In the genomic region with DNA sequence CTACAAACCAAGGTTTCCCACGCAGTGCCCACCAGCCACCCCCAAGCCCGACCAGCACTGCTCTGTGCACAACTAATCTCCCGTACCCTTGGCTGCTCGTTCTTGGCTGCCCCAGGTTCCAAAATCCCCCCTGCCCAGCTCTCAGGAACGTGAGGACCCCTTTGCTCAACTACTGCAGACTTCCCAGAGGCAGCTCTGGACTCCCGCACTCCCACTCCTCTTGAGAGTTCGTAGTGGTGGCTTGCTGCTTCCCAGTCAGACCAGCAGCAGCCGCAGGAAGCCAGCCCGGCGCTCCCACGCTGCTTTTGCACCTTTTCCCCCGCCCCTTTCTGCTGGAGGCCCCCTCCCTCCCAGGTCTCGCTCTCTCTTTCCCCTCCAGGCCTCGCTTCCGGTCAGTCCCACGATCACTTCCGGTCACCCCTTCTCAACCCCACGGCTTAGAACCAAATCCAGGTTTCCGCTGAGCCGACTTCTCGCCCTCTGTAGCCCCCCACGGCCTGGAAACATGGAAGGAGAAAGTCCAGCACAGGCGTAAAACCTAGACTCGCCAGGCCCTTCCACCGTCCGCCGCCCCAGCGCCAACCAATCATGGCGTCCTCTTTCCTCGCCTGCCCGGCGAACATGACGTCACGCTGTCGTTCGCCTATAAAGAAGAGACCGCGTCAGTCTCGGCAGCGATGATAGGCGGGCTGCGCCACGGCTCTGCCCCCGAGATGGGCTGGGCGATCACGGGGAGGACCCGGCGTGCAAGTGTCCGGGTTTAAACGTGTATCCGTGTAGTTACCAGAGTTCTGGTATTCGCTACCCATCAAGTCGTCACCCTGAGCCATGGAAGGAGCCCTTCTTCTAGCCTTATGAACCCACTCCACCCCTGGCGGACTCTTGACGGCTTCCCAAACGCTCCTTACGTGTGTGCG, we compare ENCODE assay signal across 8 cellular contexts. TPM values are rescaled to one million over a fixed set of nuclear protein-coding genes. Genes with fewer than 3 reads are reported as not detected.
DNase-seq lines count a peak whose midpoint lies in the region; TF ChIP-seq lines count a peak whose summit lies in the region.

A gene with protein sequence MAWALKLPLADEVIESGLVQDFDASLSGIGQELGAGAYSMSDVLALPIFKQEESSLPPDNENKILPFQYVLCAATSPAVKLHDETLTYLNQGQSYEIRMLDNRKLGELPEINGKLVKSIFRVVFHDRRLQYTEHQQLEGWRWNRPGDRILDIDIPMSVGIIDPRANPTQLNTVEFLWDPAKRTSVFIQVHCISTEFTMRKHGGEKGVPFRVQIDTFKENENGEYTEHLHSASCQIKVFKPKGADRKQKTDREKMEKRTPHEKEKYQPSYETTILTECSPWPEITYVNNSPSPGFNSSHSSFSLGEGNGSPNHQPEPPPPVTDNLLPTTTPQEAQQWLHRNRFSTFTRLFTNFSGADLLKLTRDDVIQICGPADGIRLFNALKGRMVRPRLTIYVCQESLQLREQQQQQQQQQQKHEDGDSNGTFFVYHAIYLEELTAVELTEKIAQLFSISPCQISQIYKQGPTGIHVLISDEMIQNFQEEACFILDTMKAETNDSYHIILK (minus strand): TSS at position 621 of the 917 bp plus-strand sequence. CDS start 713 bp downstream, outside the sequence.

- peak within 1 kb of the TSS; percentile 94 for H3K14ac ChIP-seq in H9 (ENCODE audit: insufficient read depth, low read length)

- H3K23me2 ChIP-seq in H9 (ENCODE audit: insufficient read length, low read depth, low read length, poor library complexity, severe bottlenecking) = peaks cover 10% of the 10 kb centered on the region

- H3K9me3 Mint-ChIP-seq in H9 = no peaks in the 10 kb centered on the region
- no peaks in the 10 kb centered on the region for H3K9me3 Mint-ChIP-seq in neural crest cell

- peak within 1 kb of the TSS; percentile 31 for H3K56ac ChIP-seq in H9 (ENCODE audit: insufficient read length, low read depth, low read length)

- TF ChIP-seq POLR2A in stomach (IDR thresholded peaks at IDR 0.05) = peak in 2 of 4 donors; percentile 10 to 36

- H3K79me1 ChIP-seq in H9 (ENCODE audit: insufficient read depth, low read depth, low read length, poor library complexity, severe bottlenecking) = peaks cover under 1% of the 10 kb centered on the region

- H3K9ac ChIP-seq in ES-I3 (ENCODE audit: low read depth, low read length) (peak within 1 kb of the TSS; percentile 96), H9 (ENCODE audit: extremely low read depth, insufficient read length, low read length) (peak within 1 kb of the TSS; percentile 81), MM.1S (ENCODE audit: low read length) (peak within 1 kb of the TSS; percentile 60; the same call in 1 of the 2 replicates)

- intact Hi-C loops in stomach (cut with DNase I; ENCODE audit: low total_unique reads) = no loop called here

- H2BK5ac ChIP-seq in H9 (ENCODE audit: insufficient read length, low read length) = peak within 1 kb of the TSS; percentile 10

- no peak within 1 kb of the TSS for H2AK5ac ChIP-seq in H9 (ENCODE audit: insufficient read length, low read length)

- H3K36me3 Mint-ChIP-seq in H9 (ENCODE audit: insufficient read depth in 1 of 3, low read depth in 3 of 3) (peaks cover 0 to 10% (median 4%) of the 10 kb centered on the region in 3 experiments; a peak in 5 of 7 replicates), neural crest cell (ENCODE audit: low read depth) (no peaks in the 10 kb centered on the region)

- peak within 1 kb of the TSS; percentile 81 for H3K27ac ChIP-seq in H9 (ENCODE audit: insufficient read length, low read depth, low read length)
- no peak within 1 kb of the TSS for H3K27ac ChIP-seq in MM.1S (ENCODE audit: low read length)
- peak within 1 kb of the TSS; percentile 100 for H3K27ac ChIP-seq in SJSA1
- peak within 1 kb of the TSS; percentile 89 to 99 (median 98) for H3K27ac ChIP-seq in stomach

- H2AFZ ChIP-seq in H9 (ENCODE audit: low read length) = peak within 1 kb of the TSS; percentile 66
- peak within 1 kb of the TSS; percentile 75 for H2AFZ ChIP-seq in MM.1S (ENCODE audit: low read length)

- H3K4me1 Mint-ChIP-seq in H9 = 0 out of 4 replicates have a peak, but pooled peaks cover 0 to 2% of the 10 kb centered on the region in 2 experiments
- H3K4me1 Mint-ChIP-seq in neural crest cell = peaks cover 5% of the 10 kb centered on the region

- H3K4me3 Mint-ChIP-seq in H9 = peak within 1 kb of the TSS in 1 of 2 experiments; percentile 75; a peak in 3 of 5 replicates
- peak within 1 kb of the TSS; percentile 77 for H3K4me3 Mint-ChIP-seq in neural crest cell

- H3K23ac ChIP-seq in H9 (ENCODE audit: insufficient read length, low read depth, low read length) = no peak within 1 kb of the TSS

- no peak within 1 kb of the TSS for H4K8ac ChIP-seq in H9 (replicated peaks; ENCODE audit: insufficient read length, low read depth, low read length)

- H4K5ac ChIP-seq in H9 (ENCODE audit: insufficient read length, low read depth, low read length) = peak within 1 kb of the TSS; percentile 73

- peaks cover 20% of the 10 kb centered on the region; the same call in 1 of the 2 replicates for H3K79me2 ChIP-seq in H9 (ENCODE audit: insufficient read depth, low read length)
- no peaks in the 10 kb centered on the region for H3K79me2 ChIP-seq in MM.1S (ENCODE audit: low read length)

- H3K4me1 ChIP-seq in ES-I3 (ENCODE audit: insufficient read depth, low read length) (no peaks in the 10 kb centered on the region), H9 (ENCODE audit: insufficient read depth, low read length) (no peaks in the 10 kb centered on the region; the same call in 1 of the 2 replicates), MM.1S (ENCODE audit: low read length) (no peaks in the 10 kb centered on the region), SJSA1 (replicated peaks) (peaks cover 6% of the 10 kb centered on the region; the same call in 1 of the 2 replicates), stomach (peaks cover 15 to 39% (median 32%) of the 10 kb centered on the region in 4 donors)

- H3K9me2 ChIP-seq in MM.1S (replicated peaks; ENCODE audit: insufficient read depth, low read length) = no peaks in the 10 kb centered on the region

- WGBS in H9 (ENCODE audit: extremely low coverage, insufficient read length, low lambda C conversion rate) = no CpG with 5 or more reads among the region's 58 CpGs
- 0 to 3% (median 1%) methylated on average over 30 to 58 of the region's 58 CpGs for WGBS in stomach, 5 donors

- no peak for TF ChIP-seq CTCF in H9 (conservative IDR thresholded peaks at IDR 0.05)
- no peak for TF ChIP-seq CTCF in MM.1S (IDR thresholded peaks at IDR 0.05; ENCODE audit: low read length)
- TF ChIP-seq CTCF in foreskin fibroblast (IDR thresholded peaks at IDR 0.05; ENCODE audit: low read depth, low read length) = no peak
- TF ChIP-seq CTCF in neural crest cell (conservative IDR thresholded peaks at IDR 0.05) = no peak
- no peak for TF ChIP-seq CTCF in stomach (IDR thresholded peaks at IDR 0.05)

- peak within 1 kb of the TSS; percentile 95 for H3K18ac ChIP-seq in H9 (ENCODE audit: insufficient read length, low read depth, low read length)

- H2BK15ac ChIP-seq in H9 (ENCODE audit: low read depth, low read length) = no peak within 1 kb of the TSS

- H3K4me3 ChIP-seq in MM.1S (ENCODE audit: low read length) (peak within 1 kb of the TSS; percentile 68), SJSA1 (peak within 1 kb of the TSS; percentile 61), foreskin fibroblast (ENCODE audit: low read depth in 1 of 2, low read length in 2 of 2) (peak within 1 kb of the TSS; percentile 71 to 78), stomach (peak within 1 kb of the TSS; percentile 69 to 83 (median 74))

- H3K36me3 ChIP-seq in ES-I3 (ENCODE audit: insufficient read depth, low read length) (no peaks in the 10 kb centered on the region), MM.1S (replicated peaks; ENCODE audit: insufficient read depth, low read length) (no peaks in the 10 kb centered on the region), SJSA1 (no peaks in the 10 kb centered on the region; the same call in 1 of the 2 replicates), stomach (no peaks in the 10 kb centered on the region)

- H2BK20ac ChIP-seq in H9 (ENCODE audit: low read depth, low read length, poor library complexity, severe bottlenecking) = no peak within 1 kb of the TSS

- peak within 1 kb of the TSS; percentile 92 for H3T11ph ChIP-seq in H9 (ENCODE audit: low read length)

- H3K4me2 ChIP-seq in H9 (ENCODE audit: insufficient read depth, insufficient read length, low read length) (peak within 1 kb of the TSS; percentile 97), MM.1S (ENCODE audit: low read depth, low read length) (peak within 1 kb of the TSS; percentile 55)

- DNase-seq in H9 (peak; percentile 99), MM.1S (peak; percentile 67), SJSA1 (ENCODE audit: low read depth in 1 of 2, low spot score in 2 of 2) (peak; percentile 97 to 99), foreskin fibroblast (peak; percentile 98 to 99), neural crest cell (ENCODE audit: low read depth, low spot score) (peak; percentile 72), stomach (peak; percentile 98)
- DNase-seq in activated gamma-delta T cell treated with anti-CD3 and anti-CD28 coated beads, Interleukin-2, amount 50 U/mL, for 16 hours (ENCODE audit: low read depth) = peak; percentile 90

- peak within 1 kb of the TSS; percentile 21 for H2BK12ac ChIP-seq in H9 (ENCODE audit: insufficient read length, low read depth, low read length)

- peak within 1 kb of the TSS; percentile 53 for H2BK120ac ChIP-seq in H9 (ENCODE audit: low read depth, low read length, poor library complexity, severe bottlenecking)

- H4K20me1 ChIP-seq in H9 (ENCODE audit: control insufficient read depth, insufficient read depth, insufficient read length) (no peaks in the 10 kb centered on the region), MM.1S (ENCODE audit: insufficient read depth, low read length) (no peaks in the 10 kb centered on the region)

- H3K9me3 ChIP-seq in ES-I3 (ENCODE audit: control insufficient read depth, insufficient read depth, low read length) (no peaks in the 10 kb centered on the region), H9 (ENCODE audit: control insufficient read depth, low read depth, low read length) (no peaks in the 10 kb centered on the region), MM.1S (replicated peaks; ENCODE audit: insufficient read depth, low read length) (no peaks in the 10 kb centered on the region), SJSA1 (replicated peaks) (no peaks in the 10 kb centered on the region), stomach (no peaks in the 10 kb centered on the region)

- no peaks in the 10 kb centered on the region for H3F3A ChIP-seq in MM.1S (ENCODE audit: insufficient read depth, low read length)

- H3K27me3 ChIP-seq in H9 (ENCODE audit: insufficient read depth, low read length) (no peaks in the 10 kb centered on the region), MM.1S (replicated peaks; ENCODE audit: insufficient read depth, low read length) (no peaks in the 10 kb centered on the region), SJSA1 (replicated peaks) (no peaks in the 10 kb centered on the region), stomach (no peaks in the 10 kb centered on the region)

- H3K4ac ChIP-seq in H9 (ENCODE audit: low read depth, low read length) = no peak within 1 kb of the TSS

- peak within 1 kb of the TSS in 1 of 3 experiments; percentile 68; a peak in 1 of 7 replicates for H3K27ac Mint-ChIP-seq in H9
- H3K27ac Mint-ChIP-seq in neural crest cell (ENCODE audit: unreplicated experiment) = no peak within 1 kb of the TSS

- H3K27me3 Mint-ChIP-seq in H9 (ENCODE audit: low read depth) (peaks cover 3% of the 10 kb centered on the region; the same call in 1 of the 2 replicates), neural crest cell (ENCODE audit: low read depth) (peaks cover 3% of the 10 kb centered on the region)

- no peak for TF ChIP-seq EP300 in stomach (IDR thresholded peaks at IDR 0.05)

- H4K91ac ChIP-seq in H9 (ENCODE audit: insufficient read length, low read depth, low read length) = no peak within 1 kb of the TSS

RNA-seq across cellular contexts. Expression of the gene that starts here (rescaled TPM):
- total RNA-seq in H9 (2021) (25.2 and 27.1 TPM in 2 replicates), neural crest cell (28.5 and 28.8 TPM in 2 replicates), stomach (10 to 100 TPM in 2 of 5 donors, 1 to 10 TPM in 3; 6.7 to 56.2 (median 8.2) TPM)
- 6.9 and 8.8 TPM in 2 replicates for total RNA-seq in SJSA1 (2014; rRNA removed; shearing (Covaris generic))
- polyA plus RNA-seq in stomach = 10 to 100 TPM in 1 of 3 donors, 1 to 10 TPM in 2; 8.6 to 10.5 (median 9.8) TPM
